Comparison of ENCODE assay signal across 22 cellular contexts in the genomic region with DNA sequence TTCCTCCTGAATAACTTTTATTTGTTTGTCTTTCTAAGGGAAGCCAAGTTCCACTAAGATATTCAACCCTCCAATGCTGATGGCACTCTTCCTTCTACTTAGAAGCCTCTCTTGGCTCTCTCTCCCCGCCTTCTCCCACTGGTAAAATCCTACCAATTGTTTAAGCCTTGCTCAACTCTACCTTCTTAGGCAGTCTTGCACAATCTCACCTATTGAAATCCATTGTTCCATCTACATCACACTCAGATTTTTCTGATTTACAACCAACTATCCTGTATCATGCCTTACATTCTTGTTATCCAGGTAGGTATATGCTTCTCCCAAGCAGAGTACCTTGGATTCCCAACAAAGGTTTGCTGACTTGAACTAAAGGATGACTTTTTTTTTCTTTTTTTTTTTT.
DNase-seq lines count a peak whose midpoint lies in the region; ATAC-seq, FAIRE-seq and TF ChIP-seq lines count a peak whose summit lies in the region.
"Had no signal": no experiment of that assay in that cellular context is flagged by ENCODE, and none has a peak within 500 bp of the region (broad histone marks: within the 10 kb centered on the region; RNA-seq: fewer than 3 reads in every experiment).

No MANE protein-coding gene starts in this region.

- TF ChIP-seq CTCF in MCF 10A (IDR thresholded peaks at IDR 0.05; ENCODE audit: unreplicated experiment): no peak
- TF ChIP-seq CTCF in mammary epithelial cell (conservative IDR thresholded peaks at IDR 0.05 in 1 of 2, IDR thresholded peaks at IDR 0.05 in 1 of 2; ENCODE audit: extremely low read depth in 1 of 2, insufficient read depth in 1 of 2, low read depth in 1 of 2, low read length in 2 of 2): no peak
- TF ChIP-seq CTCF in epithelial cell of esophagus (IDR thresholded peaks at IDR 0.05; ENCODE audit: insufficient read depth, low read depth, low read length, missing control alignments): no peak

- H3K27ac Mint-ChIP-seq in MCF 10A (ENCODE audit: low read depth, unreplicated experiment): no peak overlapping the region
- H3K27ac Mint-ChIP-seq in T-helper 17 cell: peak overlapping the region; percentile 19
- H3K27ac Mint-ChIP-seq in activated naive CD4-positive, alpha-beta T cell treated with anti-CD3 and anti-CD28 coated beads, Interleukin-2, amount 50 U/mL, for 72 hours: no peak overlapping the region
- H3K27ac Mint-ChIP-seq: B cell; CD8-positive, alpha-beta T cell had no signal

- no peaks in the 10 kb centered on the region for H3K36me3 ChIP-seq in mammary epithelial cell (ENCODE audit: insufficient read depth, low read length)
- H3K36me3 ChIP-seq: BLaER1 had no signal

- no peaks in the 10 kb centered on the region for H3K27me3 Mint-ChIP-seq in MCF 10A (ENCODE audit: insufficient read depth, unreplicated experiment)
- H3K27me3 Mint-ChIP-seq in T-helper 17 cell: no peaks in the 10 kb centered on the region
- H3K27me3 Mint-ChIP-seq: B cell had no signal

- CTCF ChIA-PET in MCF 10A (lab: Yijun Ruan, JAX): no interaction called here
- CTCF ChIA-PET in mammary epithelial cell (lab: Charles Lee; ENCODE audit: low non-redundant PET): no interaction called here

- no peak overlapping the region for H3K9ac ChIP-seq in mammary epithelial cell (ENCODE audit: insufficient read depth, low read length)
- H3K9ac ChIP-seq: BLaER1, GM23248 had no signal

- no peaks in the 10 kb centered on the region for H3K36me3 Mint-ChIP-seq in MCF 10A (ENCODE audit: insufficient read depth, unreplicated experiment)
- H3K36me3 Mint-ChIP-seq in T-helper 17 cell (ENCODE audit: low read depth): peaks cover 5% of the 10 kb centered on the region
- no peaks in the 10 kb centered on the region for H3K36me3 Mint-ChIP-seq in activated naive CD4-positive, alpha-beta T cell treated with anti-CD3 and anti-CD28 coated beads, Interleukin-2, amount 50 U/mL, for 72 hours
- H3K36me3 Mint-ChIP-seq: CD4-positive, CD25-positive, alpha-beta regulatory T cell; CD8-positive, alpha-beta T cell had no signal

- intact Hi-C loops in MCF 10A (cut with micrococcal nuclease): no loop called here
- intact Hi-C loops in mammary epithelial cell (cut with micrococcal nuclease): no loop called here

- H3K4me3 Mint-ChIP-seq in MCF 10A (ENCODE audit: unreplicated experiment) (no peak overlapping the region), T-helper 17 cell (no peak overlapping the region)
- H3K4me3 Mint-ChIP-seq: B cell; CD8-positive, alpha-beta T cell; H9 had no signal

- no peak overlapping the region for H3K27ac ChIP-seq in mammary epithelial cell (ENCODE audit: insufficient read depth, low read depth, low read length)
- H3K27ac ChIP-seq: 22Rv1, BLaER1, C4-2B, GM23248 had no signal

- no peak for FAIRE-seq in HTR-8/SVneo (lab: Jason Lieb, UNC)
- FAIRE-seq: A204.1, G401.6, GM12892 had no signal

- H4K20me1 ChIP-seq in mammary epithelial cell (ENCODE audit: insufficient read depth, low read length): no peaks in the 10 kb centered on the region
- H4K20me1 ChIP-seq: BLaER1 had no signal

- peaks cover 3% of the 10 kb centered on the region for H3K4me1 ChIP-seq in mammary epithelial cell (ENCODE audit: insufficient read depth, low read length)
- H3K4me1 ChIP-seq: Caco-2 had no signal

- ATAC-seq in T-helper 17 cell (no peak), GM21423 (IDR thresholded peaks at IDR 0.05; ENCODE audit: unreplicated experiment) (no peak)
- ATAC-seq in activated naive CD4-positive, alpha-beta T cell treated with anti-CD3 and anti-CD28 coated beads, Interleukin-2, amount 50 U/mL, for 72 hours: no peak
- ATAC-seq: CD8-positive, alpha-beta T cell; HCT116 had no signal

- DNase-seq in MCF 10A (ENCODE audit: unreplicated experiment) (peak; percentile 43), mammary epithelial cell (no peak), T-helper 17 cell (no peak), epithelial cell of esophagus (ENCODE audit: low read depth) (peak; percentile 12), HTR-8/SVneo (ENCODE audit: insufficient read length, low spot score) (no peak)
- DNase-seq in activated naive CD4-positive, alpha-beta T cell treated with anti-CD3 and anti-CD28 coated beads, Interleukin-2, amount 50 U/mL, for 72 hours (ENCODE audit: low spot score in 2 of 2): no peak
- DNase-seq: Caco-2; CD4-positive, CD25-positive, alpha-beta regulatory T cell; CD8-positive, alpha-beta T cell; DMS153; DND-41; GM23248; H9 had no signal

- H2AFZ ChIP-seq in mammary epithelial cell (ENCODE audit: low read depth, low read length): no peak overlapping the region
- H2AFZ ChIP-seq: GM23248 had no signal

- no peaks in the 10 kb centered on the region for H3K9me3 Mint-ChIP-seq in MCF 10A (ENCODE audit: unreplicated experiment)
- H3K9me3 Mint-ChIP-seq in activated naive CD4-positive, alpha-beta T cell treated with anti-CD3 and anti-CD28 coated beads, Interleukin-2, amount 50 U/mL, for 72 hours: peaks cover 0 to 5% of the 10 kb centered on the region in 2 donors
- H3K9me3 Mint-ChIP-seq: CD8-positive, alpha-beta T cell; H9 had no signal

- dilution Hi-C loops in mammary epithelial cell (cut with HindIII; ENCODE audit: low sequenced_read_pairs): no loop called here

- no peaks in the 10 kb centered on the region for H3K27me3 ChIP-seq in mammary epithelial cell (ENCODE audit: insufficient read depth, low read length)
- H3K27me3 ChIP-seq: BLaER1 had no signal

- 33% methylated on average over 1 of the region's 1 CpG for WGBS in mammary epithelial cell (ENCODE audit: low coverage, missing lambda C conversion rate)

- no TSS peak for BruUV-seq in MCF 10A (replicated peaks; lab: Mats Ljungman, UMichigan)
- no TSS peak for BruUV-seq in mammary epithelial cell (replicated peaks; lab: Mats Ljungman, UMichigan)

- H3K79me2 ChIP-seq in mammary epithelial cell (ENCODE audit: insufficient read depth, low read length): no peaks in the 10 kb centered on the region

- no peaks in the 10 kb centered on the region for H3K9me3 ChIP-seq in mammary epithelial cell (replicated peaks; ENCODE audit: insufficient read depth, low read length)
- no peaks in the 10 kb centered on the region for H3K9me3 ChIP-seq in T-helper 17 cell (ENCODE audit: control insufficient read depth, low read length, poor library complexity, severe bottlenecking)
- H3K9me3 ChIP-seq: Caco-2 had no signal

- POLR2A ChIA-PET in MCF 10A (lab: Yijun Ruan, JAX): no interaction called here

- H3K4me3 ChIP-seq in mammary epithelial cell (replicated peaks in 1 of 3; ENCODE audit: insufficient read depth in 1 of 3, low read depth in 2 of 3, low read length in 3 of 3) (no peak overlapping the region), epithelial cell of esophagus (ENCODE audit: low read length) (no peak overlapping the region)
- H3K4me3 ChIP-seq: BLaER1, GM23248 had no signal

- H3K4me1 Mint-ChIP-seq in MCF 10A (ENCODE audit: insufficient read depth, unreplicated experiment): peaks cover 6% of the 10 kb centered on the region
- peaks cover 23% of the 10 kb centered on the region for H3K4me1 Mint-ChIP-seq in T-helper 17 cell
- H3K4me1 Mint-ChIP-seq: H9 had no signal

- in situ Hi-C loops in mammary epithelial cell (cut with MboI; ENCODE audit: low sequenced_read_pairs in 2 of 2): no loop called here

- H3K4me2 ChIP-seq in mammary epithelial cell (ENCODE audit: insufficient read depth, low read depth, low read length): no peak overlapping the region
- H3K4me2 ChIP-seq: BLaER1 had no signal

Comparison
In these comparisons a context has a peak if more than half of its experiments do, and no peak if none do; other contexts are left out.
1. DNase-seq: peak in MCF 10A (single experiment) and epithelial cell of esophagus (single experiment); none in mammary epithelial cell (single experiment), T-helper 17 cell (0 of 3), activated naive CD4-positive, alpha-beta T cell treated with anti-CD3 and anti-CD28 coated beads, Interleukin-2, amount 50 U/mL, for 72 hours (0 of 2) and HTR-8/SVneo (single experiment).